21 cellular contexts compared by ENCODE assay signal in the genomic region with DNA sequence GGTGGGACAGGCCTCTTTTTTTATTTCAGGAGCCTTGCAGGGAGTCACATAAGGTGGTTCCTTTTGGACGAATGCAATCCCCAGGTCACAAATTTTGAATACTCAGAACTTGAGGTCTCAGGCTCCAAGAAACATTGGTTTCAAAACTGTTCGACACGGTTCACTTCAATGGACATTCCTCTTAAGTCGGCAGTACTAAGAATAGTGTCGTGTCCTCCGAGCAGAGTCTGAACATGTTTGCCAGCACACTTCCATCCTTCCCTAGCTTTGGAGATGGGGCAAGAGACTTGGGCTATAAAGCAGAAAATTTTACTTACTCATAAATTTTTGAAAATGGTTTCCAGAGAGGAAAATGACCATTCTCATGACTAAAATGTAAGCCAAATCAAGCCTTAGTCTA.
DNase-seq lines count a peak whose midpoint lies in the region; ATAC-seq and TF ChIP-seq lines count a peak whose summit lies in the region.
"Had no signal": no experiment of that assay in that cellular context is flagged by ENCODE, and none has a peak within 500 bp of the region (broad histone marks: within the 10 kb centered on the region; RNA-seq: fewer than 3 reads in every experiment).

No MANE protein-coding gene starts in this region.

- H3K27ac ChIP-seq in GM23248 = no peak overlapping the region
- H3K27ac ChIP-seq in suprapubic skin = peak overlapping the region; percentile 24
- H3K27ac ChIP-seq: 22Rv1; BLaER1 treated with 17β-estradiol and CSF1 and Interleukin-3, amounts not matched to agents 10 nM and 100 nM had no signal

- H3K79me2 ChIP-seq in GM23248 (ENCODE audit: insufficient read depth) = no peaks in the 10 kb centered on the region

- no peaks in the 10 kb centered on the region for H3K27me3 Mint-ChIP-seq in nephron (ENCODE audit: low read depth)
- H3K27me3 Mint-ChIP-seq: B cell; CD4-positive, alpha-beta memory T cell had no signal

- no peaks in the 10 kb centered on the region for H3K27me3 ChIP-seq in GM23248 (replicated peaks; ENCODE audit: insufficient read depth)
- no peaks in the 10 kb centered on the region for H3K27me3 ChIP-seq in suprapubic skin
- H3K27me3 ChIP-seq: BLaER1 treated with 17β-estradiol and CSF1 and Interleukin-3, amounts not matched to agents 10 nM and 100 nM had no signal

- H3K4me3 Mint-ChIP-seq in nephron = no peak overlapping the region
- H3K4me3 Mint-ChIP-seq: B cell; CD14-positive monocyte; CD4-positive, alpha-beta memory T cell; GM23338; H9 had no signal

- 33 to 36% methylated on average over 6 of the region's 6 CpGs for WGBS in GM23248 (ENCODE audit: low coverage in 1 of 2, low lambda C conversion rate in 2 of 2, missing lambda C conversion rate in 2 of 2), 2 experiments
- WGBS in suprapubic skin = 71% methylated on average over 6 of the region's 6 CpGs

- intact Hi-C loops in sciatic nerve (cut with DNase I) = no loop called here

- H3K4me2 ChIP-seq in GM23248 (ENCODE audit: unreplicated experiment) = no peak overlapping the region
- H3K4me2 ChIP-seq: BLaER1 treated with 17β-estradiol and CSF1 and Interleukin-3, amounts not matched to agents 10 nM and 100 nM; GM23338 had no signal

- ATAC-seq in sciatic nerve = peak; percentile 92
- ATAC-seq: GM23338, HCT116 had no signal

- H3K36me3 ChIP-seq in GM23248 (ENCODE audit: low read depth) (no peaks in the 10 kb centered on the region), suprapubic skin (no peaks in the 10 kb centered on the region)
- H3K36me3 ChIP-seq: BLaER1 treated with 17β-estradiol and CSF1 and Interleukin-3, amounts not matched to agents 10 nM and 100 nM had no signal

- no peaks in the 10 kb centered on the region for H3K4me1 ChIP-seq in GM23248 (ENCODE audit: insufficient read depth)
- no peaks in the 10 kb centered on the region for H3K4me1 ChIP-seq in suprapubic skin
- H3K4me1 ChIP-seq: BLaER1 treated with 17β-estradiol and CSF1 and Interleukin-3, amounts not matched to agents 10 nM and 100 nM had no signal

- H3K9me3 ChIP-seq in GM23248 (ENCODE audit: low read depth) = no peaks in the 10 kb centered on the region
- no peaks in the 10 kb centered on the region for H3K9me3 ChIP-seq in suprapubic skin
- H3K9me3 ChIP-seq: BLaER1 treated with 17β-estradiol and CSF1 and Interleukin-3, amounts not matched to agents 10 nM and 100 nM had no signal

- TF ChIP-seq EP300 in suprapubic skin (IDR thresholded peaks at IDR 0.05) = no peak

- H4K20me1 ChIP-seq in GM23248 (ENCODE audit: insufficient read depth) = no peaks in the 10 kb centered on the region
- H4K20me1 ChIP-seq: BLaER1 treated with 17β-estradiol and CSF1 and Interleukin-3, amounts not matched to agents 10 nM and 100 nM had no signal

- H2AFZ ChIP-seq in GM23248 = peak overlapping the region; percentile 36; the same call in 1 of the 2 replicates

- no peaks in the 10 kb centered on the region for H3K9me2 ChIP-seq in GM23248 (ENCODE audit: insufficient read depth)

- no peaks in the 10 kb centered on the region for H3K9me3 Mint-ChIP-seq in nephron

- TF ChIP-seq CTCF in nephron (IDR thresholded peaks at IDR 0.05; ENCODE audit: unreplicated experiment in 3 of 3) (no peak), suprapubic skin (IDR thresholded peaks at IDR 0.05) (no peak)

- no peak overlapping the region for H3K9ac ChIP-seq in GM23248
- H3K9ac ChIP-seq: BLaER1 treated with 17β-estradiol and CSF1 and Interleukin-3, amounts not matched to agents 10 nM and 100 nM had no signal

- no peaks in the 10 kb centered on the region for H3K36me3 Mint-ChIP-seq in nephron (ENCODE audit: low read depth)
- H3K36me3 Mint-ChIP-seq: CD14-positive monocyte; CD4-positive, alpha-beta memory T cell had no signal

- peak overlapping the region in 2 of 3 experiments; percentile 66 to 73 for H3K27ac Mint-ChIP-seq in nephron
- H3K27ac Mint-ChIP-seq: B cell; CD14-positive monocyte; CD4-positive, alpha-beta memory T cell; GM23338 had no signal

- H3F3A ChIP-seq in GM23248 (ENCODE audit: insufficient read depth) = no peaks in the 10 kb centered on the region; the same call in 1 of the 2 replicates

- TF ChIP-seq POLR2A in suprapubic skin (IDR thresholded peaks at IDR 0.05) = no peak

- DNase-seq in GM23248 = no peak
- no peak for DNase-seq in sciatic nerve (ENCODE audit: low spot score)
- DNase-seq in suprapubic skin (ENCODE audit: low spot score in 2 of 2) = no peak
- no peak for DNase-seq in RKO (ENCODE audit: low spot score)
- DNase-seq in CD1c-positive myeloid dendritic cell (ENCODE audit: extremely low spot score) = no peak
- DNase-seq in NCI-H1694 (lab: John Stamatoyannopoulos, UW) = no peak
- DNase-seq in stimulated activated CD4-positive, alpha-beta T cell treated with anti-CD3 and anti-CD28 coated beads, Interleukin-2, amount 100 ng/mL, for 48 hours = no peak
- DNase-seq: Calu3; CD4-positive, alpha-beta memory T cell; COR-L47; DMS53; DMS79 treated with DMSO at 0.1 percent for 48 hours; GF-D8; H9 had no signal

- in situ Hi-C loops in GM23248 (cut with MboI) = no loop called here

- peaks cover 26% of the 10 kb centered on the region for H3K4me1 Mint-ChIP-seq in nephron
- H3K4me1 Mint-ChIP-seq: B cell; CD14-positive monocyte; CD4-positive, alpha-beta memory T cell; H9 had no signal

- H3K4me3 ChIP-seq in GM23248 (no peak overlapping the region), suprapubic skin (no peak overlapping the region)
- H3K4me3 ChIP-seq: BLaER1 treated with 17β-estradiol and CSF1 and Interleukin-3, amounts not matched to agents 10 nM and 100 nM; GM23338 had no signal
